8 cellular contexts compared by ENCODE assay signal in genomic region chr1:43858324-43858723, GRCh38.
DNase-seq lines count a peak whose midpoint lies in the region; ATAC-seq and TF ChIP-seq lines count a peak whose summit lies in the region.

No MANE protein-coding gene starts in this region.

- H3K4me3 Mint-ChIP-seq in activated CD4-positive, alpha-beta memory T cell treated with anti-CD3 and anti-CD28 coated beads, Interleukin-2, amount 10 ng/mL, durations not matched to agents 7 days and 5 days: no peak overlapping the region
- H3K4me3 Mint-ChIP-seq in T-helper 17 cell: no peak overlapping the region

- ATAC-seq in T-helper 17 cell (no peak), GM21526 (IDR thresholded peaks at IDR 0.05; ENCODE audit: low FRiP score, unreplicated experiment) (no peak), GM18867 (IDR thresholded peaks at IDR 0.05; ENCODE audit: unreplicated experiment) (no peak)

- peaks cover 8% of the 10 kb centered on the region for H3K4me1 Mint-ChIP-seq in activated CD4-positive, alpha-beta memory T cell treated with anti-CD3 and anti-CD28 coated beads, Interleukin-2, amount 10 ng/mL, durations not matched to agents 7 days and 5 days
- H3K4me1 Mint-ChIP-seq in T-helper 17 cell: no peaks in the 10 kb centered on the region

- CTCF ChIA-PET in activated CD4-positive, alpha-beta memory T cell treated with anti-CD3 and anti-CD28 coated beads, Interleukin-2, amount 10 ng/mL, durations not matched to agents 7 days and 5 days (lab: Charles Lee): no interaction called here

- H3K9me3 Mint-ChIP-seq in activated CD4-positive, alpha-beta memory T cell treated with anti-CD3 and anti-CD28 coated beads, Interleukin-2, amount 10 ng/mL, durations not matched to agents 7 days and 5 days: no peaks in the 10 kb centered on the region

- no peaks in the 10 kb centered on the region for H3K27me3 Mint-ChIP-seq in activated CD4-positive, alpha-beta memory T cell treated with anti-CD3 and anti-CD28 coated beads, Interleukin-2, amount 10 ng/mL, durations not matched to agents 7 days and 5 days
- no peaks in the 10 kb centered on the region for H3K27me3 Mint-ChIP-seq in T-helper 17 cell

- no peak overlapping the region for H3K27ac Mint-ChIP-seq in activated CD4-positive, alpha-beta memory T cell treated with anti-CD3 and anti-CD28 coated beads, Interleukin-2, amount 10 ng/mL, durations not matched to agents 7 days and 5 days
- no peak overlapping the region for H3K27ac Mint-ChIP-seq in T-helper 17 cell

- H3K36me3 Mint-ChIP-seq in activated CD4-positive, alpha-beta memory T cell treated with anti-CD3 and anti-CD28 coated beads, Interleukin-2, amount 10 ng/mL, durations not matched to agents 7 days and 5 days (ENCODE audit: low read depth): peaks cover 13% of the 10 kb centered on the region
- peaks cover 4% of the 10 kb centered on the region for H3K36me3 Mint-ChIP-seq in T-helper 17 cell (ENCODE audit: low read depth)

- peak overlapping the region; percentile 52 for H3K27ac ChIP-seq in C4-2B

- TF ChIP-seq CTCF in C4-2B (conservative IDR thresholded peaks at IDR 0.05): no peak

- peak; percentile 64 for DNase-seq in NCI-H2029 (lab: John Stamatoyannopoulos, UW)
- peak; percentile 19 for DNase-seq in cerebellum (ENCODE audit: low spot score)
- peak; percentile 50 for DNase-seq in middle frontal gyrus (ENCODE audit: extremely low spot score, low spot score)
- no peak for DNase-seq in activated CD4-positive, alpha-beta memory T cell treated with anti-CD3 and anti-CD28 coated beads, Interleukin-2, amount 10 ng/mL, durations not matched to agents 7 days and 5 days
- DNase-seq in T-helper 17 cell: no peak

- POLR2A ChIA-PET in activated CD4-positive, alpha-beta memory T cell treated with anti-CD3 and anti-CD28 coated beads, Interleukin-2, amount 10 ng/mL, durations not matched to agents 7 days and 5 days (lab: Charles Lee): interaction anchor here (0.9 kb wide), 1 partner anchor 10 kb away, joined by 3 read pairs; no protein-coding TSS in a partner anchor

- no peaks in the 10 kb centered on the region for H3K9me3 ChIP-seq in T-helper 17 cell (ENCODE audit: control insufficient read depth, low read length, poor library complexity, severe bottlenecking)

Comparison
In these comparisons a context has a peak if more than half of its experiments do, and no peak if none do; other contexts are left out.
1. DNase-seq: peak in NCI-H2029 (single experiment), cerebellum (single experiment) and middle frontal gyrus (single experiment); none in activated CD4-positive, alpha-beta memory T cell treated with anti-CD3 and anti-CD28 coated beads, Interleukin-2, amount 10 ng/mL, durations not matched to agents 7 days and 5 days (single experiment) and T-helper 17 cell (0 of 3).